In genomic region chr9:37964740-37965081, GRCh38 we compare ENCODE assay signal across 18 cellular contexts.
DNase-seq lines count a peak whose midpoint lies in the region; ATAC-seq, FAIRE-seq and TF ChIP-seq lines count a peak whose summit lies in the region.
"Had no signal": no experiment of that assay in that cellular context is flagged by ENCODE, and none has a peak within 500 bp of the region (broad histone marks: within the 10 kb centered on the region; RNA-seq: fewer than 3 reads in every experiment).

No MANE protein-coding gene starts in this region.

- no peak for ATAC-seq in body of pancreas
- ATAC-seq in HepG2 = no peak
- no peak for ATAC-seq in GM21515 (IDR thresholded peaks at IDR 0.05; ENCODE audit: unreplicated experiment)
- ATAC-seq: CD8-positive, alpha-beta T cell had no signal

- TF ChIP-seq POLR2A in body of pancreas (IDR thresholded peaks at IDR 0.05) (no peak), HepG2 (IDR thresholded peaks at IDR 0.05; ENCODE audit: insufficient read depth in 1 of 2, low read depth in 2 of 2, low read length in 2 of 2) (no peak)

- POLR2A ChIA-PET in HepG2 (lab: Yijun Ruan, JAX) = interaction anchor here (0.7 to 1.0 kb wide), 3 partner anchors 56 to 83 kb away, joined by 3 to 5 read pairs (median 5); no protein-coding TSS in a partner anchor

- peaks cover 21% of the 10 kb centered on the region for H3K79me2 ChIP-seq in HepG2 (ENCODE audit: insufficient read depth, low read length)

- TF ChIP-seq RAD21 in HepG2 (CRISPR knock-in tag; IDR thresholded peaks at IDR 0.05) = no peak

- H3K27me3 Mint-ChIP-seq in HFFc6 (ENCODE audit: insufficient read depth) = peaks cover 6% of the 10 kb centered on the region
- H3K27me3 Mint-ChIP-seq: stimulated activated naive CD8-positive, alpha-beta T cell treated with anti-CD3 and anti-CD28 coated beads, Interleukin-15, Interleukin-2, amounts not matched to agents 100 ng/mL and 50 ng/mL, for 24 hours had no signal

- intact Hi-C loops in body of pancreas (cut with DNase I) (loop anchor here (10.0 kb wide), 1 partner anchor 50 kb away; no protein-coding TSS in a partner anchor), HepG2 (cut with micrococcal nuclease; ENCODE audit: unreplicated experiment) (loop anchor here (2.0 to 5.0 kb wide), 4 partner anchors 43 to 98 kb away; no protein-coding TSS in a partner anchor)

- WGBS in body of pancreas, 2 donors = 55 to 56% methylated on average over 4 to 5 of the region's 5 CpGs
- 30% methylated on average over 4 of the region's 5 CpGs for WGBS in HepG2 (ENCODE audit: low lambda C conversion rate)
- 49 to 66% (median 50%) methylated on average over 4 to 5 of the region's 5 CpGs for WGBS in small intestine, 3 donors

- peak overlapping the region; percentile 59 for H3K4me3 Mint-ChIP-seq in HFFc6
- H3K4me3 Mint-ChIP-seq: CD8-positive, alpha-beta T cell; stimulated activated naive CD8-positive, alpha-beta T cell treated with anti-CD3 and anti-CD28 coated beads, Interleukin-15, Interleukin-2, amounts not matched to agents 100 ng/mL and 50 ng/mL, for 24 hours; T-helper 1 cell treated with Interleukin-12 subunit alpha and Interleukin-12 subunit beta and Interleukin-4 antibody, amounts not matched to agents 30 μg/mL and 1 μg/mL, for 36 hours had no signal

- no peaks in the 10 kb centered on the region for H3K36me3 ChIP-seq in body of pancreas (replicated peaks in 1 of 2; ENCODE audit: insufficient read depth in 1 of 2, low read depth in 2 of 2)
- H3K36me3 ChIP-seq in HepG2 (replicated peaks in 1 of 2; ENCODE audit: control insufficient read depth in 1 of 2, insufficient read depth in 2 of 2, low read length in 2 of 2) = peaks cover 13 to 63% of the 10 kb centered on the region in 2 experiments
- H3K36me3 ChIP-seq in small intestine (ENCODE audit: control insufficient read depth in 2 of 2, insufficient read depth in 2 of 2, low read length in 2 of 2) = no peaks in the 10 kb centered on the region

- CTCF ChIA-PET in HepG2 (lab: Yijun Ruan, JAX; ENCODE audit: low intra/inter-chr PET ratio, low total read pairs) = no interaction called here

- peak overlapping the region; percentile 58 for H3K4me2 ChIP-seq in HepG2 (ENCODE audit: low read depth, low read length)

- peaks cover 83% of the 10 kb centered on the region for H3K4me1 ChIP-seq in body of pancreas
- peaks cover 83% of the 10 kb centered on the region for H3K4me1 ChIP-seq in HepG2 (ENCODE audit: insufficient read depth, low read length)
- H3K4me1 ChIP-seq in small intestine (ENCODE audit: control insufficient read depth in 2 of 2, insufficient read depth in 1 of 2, low read depth in 1 of 2, low read length in 1 of 2) = peaks cover 8 to 17% of the 10 kb centered on the region in 2 donors
- H3K4me1 ChIP-seq: parathyroid adenoma had no signal

- H3K27ac ChIP-seq in body of pancreas (peak overlapping the region; percentile 94 to 99 (median 97)), HepG2 (ENCODE audit: extremely low read length, insufficient read depth, low read length) (peak overlapping the region; percentile 65), small intestine (ENCODE audit: low read depth in 1 of 2, low read length in 1 of 2) (peak overlapping the region; percentile 73 to 86)
- H3K27ac ChIP-seq: parathyroid adenoma had no signal

- BruUV-seq in HepG2 (replicated peaks; lab: Mats Ljungman, UMichigan) = no TSS peak

- H4K20me1 ChIP-seq in HepG2 (ENCODE audit: insufficient read depth, low read length) = peaks cover 51% of the 10 kb centered on the region

- no peaks in the 10 kb centered on the region for H3K9me3 ChIP-seq in body of pancreas
- no peaks in the 10 kb centered on the region for H3K9me3 ChIP-seq in HepG2 (ENCODE audit: low read length)
- no peaks in the 10 kb centered on the region for H3K9me3 ChIP-seq in small intestine (ENCODE audit: control insufficient read depth, low read depth)
- H3K9me3 ChIP-seq: heart left ventricle had no signal

- H2AFZ ChIP-seq in HepG2 (ENCODE audit: low read length) = no peak overlapping the region
- H2AFZ ChIP-seq: parathyroid adenoma had no signal

- H3K9ac ChIP-seq in HepG2 (ENCODE audit: insufficient read depth, low read depth, low read length) = peak overlapping the region; percentile 38
- H3K9ac ChIP-seq: parathyroid adenoma had no signal

- TF ChIP-seq CTCF in HFFc6 (IDR thresholded peaks at IDR 0.05) (no peak), body of pancreas (IDR thresholded peaks at IDR 0.05) (no peak), HepG2 (CRISPR knock-in tag; IDR thresholded peaks at IDR 0.05) (no peak)

- H3K36me3 Mint-ChIP-seq in HFFc6 (ENCODE audit: low read depth) = peaks cover 18% of the 10 kb centered on the region
- H3K36me3 Mint-ChIP-seq: activated naive CD4-positive, alpha-beta T cell treated with anti-CD3 and anti-CD28 coated beads, Interleukin-2, amount 50 U/mL, for 72 hours; CD8-positive, alpha-beta T cell had no signal

- H3K27ac Mint-ChIP-seq in HFFc6 = peak overlapping the region; percentile 94
- H3K27ac Mint-ChIP-seq: CD8-positive, alpha-beta T cell; T-helper 1 cell treated with Interleukin-12 subunit alpha and Interleukin-12 subunit beta and Interleukin-4 antibody, amounts not matched to agents 30 μg/mL and 1 μg/mL, for 36 hours had no signal

- H3K4me1 Mint-ChIP-seq in HFFc6 (ENCODE audit: low read depth) = peaks cover 73% of the 10 kb centered on the region

- DNase-seq in HFFc6 = no peak
- no peak for DNase-seq in body of pancreas
- no peak for DNase-seq in HepG2 (ENCODE audit: low spot score)
- DNase-seq in small intestine = peak; percentile 19
- DNase-seq in NAMALWA (ENCODE audit: low spot score) = no peak
- no peak for DNase-seq in DMS153 (lab: John Stamatoyannopoulos, UW)
- DNase-seq in NCI-H187 (lab: John Stamatoyannopoulos, UW) = no peak
- DNase-seq: CD8-positive, alpha-beta T cell; effector CD8-positive, alpha-beta T cell; Kasumi-1; left ventricle myocardium superior; stimulated activated CD4-positive, alpha-beta T cell treated with anti-CD3 and anti-CD28 coated beads, Interleukin-4, amount 100 ng/mL, for 4 hours had no signal

- H3K9me3 Mint-ChIP-seq in HFFc6 = no peaks in the 10 kb centered on the region
- H3K9me3 Mint-ChIP-seq: activated naive CD4-positive, alpha-beta T cell treated with anti-CD3 and anti-CD28 coated beads, Interleukin-2, amount 50 U/mL, for 72 hours; CD8-positive, alpha-beta T cell; stimulated activated naive CD8-positive, alpha-beta T cell treated with anti-CD3 and anti-CD28 coated beads, Interleukin-15, Interleukin-2, amounts not matched to agents 100 ng/mL and 50 ng/mL, for 24 hours; T-helper 1 cell treated with Interleukin-12 subunit alpha and Interleukin-12 subunit beta and Interleukin-4 antibody, amounts not matched to agents 30 μg/mL and 1 μg/mL, for 36 hours had no signal

- in situ Hi-C loops in HepG2 (cut with HindIII; ENCODE audit: extremely low pct_ligation_motif_present, low pct_unique_long_range_greater_than_20kb) = loop anchor here (5.0 kb wide), 2 partner anchors 43 to 103 kb away; partner anchors contain the start of gene SHB

- FAIRE-seq in HepG2 (lab: Jason Lieb, UNC) (no peak), small intestine (lab: Jason Lieb, UNC) (no peak)

- H3K4me3 ChIP-seq in body of pancreas (no peak overlapping the region), HepG2 (replicated peaks in 1 of 3; ENCODE audit: insufficient read depth in 1 of 3, low read depth in 2 of 3, low read length in 3 of 3) (peak overlapping the region in 1 of 3 experiments; percentile 42; a peak in 2 of 6 replicates), small intestine (ENCODE audit: low read depth in 1 of 2, low read length in 2 of 2) (no peak overlapping the region)
- H3K4me3 ChIP-seq: heart left ventricle had no signal

- TF ChIP-seq EP300 in HepG2 (IDR thresholded peaks at IDR 0.05; ENCODE audit: low read depth in 2 of 2, low read length in 2 of 2) (no peak), HepG2 (CRISPR knock-in tag; IDR thresholded peaks at IDR 0.05; ENCODE audit: borderline replicate concordance) (no peak)

- H3K27me3 ChIP-seq in body of pancreas (no peaks in the 10 kb centered on the region), HepG2 (ENCODE audit: control insufficient read depth in 1 of 2, insufficient read depth in 2 of 2, low read length in 2 of 2) (no peaks in the 10 kb centered on the region), small intestine (ENCODE audit: control insufficient read depth in 2 of 2, insufficient read depth in 2 of 2, low read length in 2 of 2) (no peaks in the 10 kb centered on the region)
- H3K27me3 ChIP-seq: heart left ventricle had no signal

TF ChIP-seq in HepG2, 621 proteins besides CTCF, POLR2A, EP300 and RAD21:
- TF ChIP-seq ZNF275 (CRISPR knock-in tag; IDR thresholded peaks at IDR 0.05; ENCODE audit: borderline replicate concordance) = 0 out of 2 replicates have a peak, but pooled peaks have one; percentile 41
- no peak for TF ChIP-seq HOXA9 (CRISPR knock-in tag; IDR thresholded peaks at IDR 0.05; ENCODE audit: borderline replicate concordance)
- peak; percentile 57; the same call in 1 of the 2 replicates for TF ChIP-seq ZBTB33 (CRISPR knock-in tag; IDR thresholded peaks at IDR 0.05)
- TF ChIP-seq MTF2 (CRISPR knock-in tag; IDR thresholded peaks at IDR 0.05; ENCODE audit: borderline replicate concordance) = no peak
